10 cellular contexts compared by ENCODE assay signal in the genomic region with DNA sequence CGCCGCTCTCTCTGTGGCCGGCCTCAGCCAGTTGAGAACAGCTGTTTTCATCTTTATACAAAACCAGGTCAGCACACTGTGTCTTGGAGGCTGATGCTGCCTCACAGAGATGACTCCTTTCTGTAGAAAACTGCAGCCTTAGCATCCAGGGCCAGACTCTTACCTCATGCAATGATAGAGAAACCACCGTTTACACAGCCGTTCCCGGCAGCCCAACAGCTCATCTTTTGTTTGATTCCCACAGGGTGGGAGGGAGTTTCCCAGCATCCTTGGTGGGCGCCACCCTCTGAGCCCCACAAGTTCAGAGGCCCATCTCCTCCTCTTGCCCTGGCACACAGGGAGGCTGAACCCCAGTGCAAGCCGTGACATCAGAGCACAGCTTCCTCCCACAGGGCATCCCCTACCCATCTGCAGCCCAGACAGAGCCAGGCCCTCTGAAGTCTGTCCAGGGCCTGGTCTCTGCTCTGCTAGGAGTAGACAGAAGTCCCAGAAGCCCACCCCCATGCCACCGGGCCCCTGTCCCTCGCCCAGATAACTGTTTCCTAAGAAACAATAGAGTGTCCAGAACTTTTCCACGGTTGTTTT.
DNase-seq lines count a peak whose midpoint lies in the region; ATAC-seq and TF ChIP-seq lines count a peak whose summit lies in the region.
"Had no signal": no experiment of that assay in that cellular context is flagged by ENCODE, and none has a peak within 500 bp of the region (broad histone marks: within the 10 kb centered on the region; RNA-seq: fewer than 3 reads in every experiment).

No MANE protein-coding gene starts in this region.

- H3K36me3 ChIP-seq in adipocyte (ENCODE audit: control insufficient read depth, insufficient read depth, low read length, severe bottlenecking) (peaks cover 55% of the 10 kb centered on the region), mucosa of rectum (ENCODE audit: control insufficient read depth in 2 of 2, insufficient read depth in 2 of 2, low read length in 2 of 2) (peaks cover 45 to 69% of the 10 kb centered on the region in 2 donors), tibial artery (peaks cover 0 to 46% (median 19%) of the 10 kb centered on the region in 3 donors), Caco-2 (ENCODE audit: control insufficient read depth, insufficient read depth, low read length) (no peaks in the 10 kb centered on the region)

- H3K27ac Mint-ChIP-seq in Caco-2 (ENCODE audit: unreplicated experiment) = no peak overlapping the region
- H3K27ac Mint-ChIP-seq: activated T-helper 1 cell treated with anti-CD3 and anti-CD28 coated beads, Interleukin-12 subunit alpha, Interleukin-12 subunit beta, Interleukin-2, Interleukin-4 antibody, amounts not matched to agents 30 ng/mL and 10 ng/mL and 1 ng/mL, durations not matched to agents 14 hours and 24 hours and 36 hours had no signal

- no peak for TF ChIP-seq CTCF in tibial artery (IDR thresholded peaks at IDR 0.05)
- TF ChIP-seq CTCF in Caco-2 (IDR thresholded peaks at IDR 0.05; ENCODE audit: insufficient read depth in 1 of 2, low read depth in 1 of 2, low read length in 1 of 2, severe bottlenecking in 1 of 2, unreplicated experiment in 1 of 2) = no peak

- no peaks in the 10 kb centered on the region for H3K9me3 ChIP-seq in adipocyte (ENCODE audit: control insufficient read depth, low read length)
- no peaks in the 10 kb centered on the region for H3K9me3 ChIP-seq in mucosa of rectum (ENCODE audit: control insufficient read depth in 2 of 2, low read length in 2 of 2)
- no peaks in the 10 kb centered on the region for H3K9me3 ChIP-seq in tibial artery
- H3K9me3 ChIP-seq in Caco-2 = no peaks in the 10 kb centered on the region

- H3K4me1 ChIP-seq in adipocyte (ENCODE audit: control insufficient read depth, insufficient read depth, low read length) (peaks cover 14% of the 10 kb centered on the region), mucosa of rectum (ENCODE audit: control insufficient read depth in 2 of 2, insufficient read depth in 2 of 2, low read length in 2 of 2) (peaks cover 0 to 2% of the 10 kb centered on the region in 2 donors), tibial artery (no peaks in the 10 kb centered on the region), Caco-2 (no peaks in the 10 kb centered on the region)

- CTCF ChIA-PET in Caco-2 (lab: Charles Lee) = no interaction called here

- H3K27ac ChIP-seq in mucosa of rectum (ENCODE audit: low read depth in 2 of 2, low read length in 2 of 2) (peak overlapping the region; percentile 43 to 76), tibial artery (no peak overlapping the region)

- H3K27me3 Mint-ChIP-seq in Caco-2 (ENCODE audit: insufficient read depth, unreplicated experiment) = no peaks in the 10 kb centered on the region

- DNase-seq in adipocyte (ENCODE audit: low read depth) (peak; percentile 48), fibroblast of peridontal ligament (ENCODE audit: extremely low read depth) (peak; percentile 89), tibial artery (peak; percentile 44 to 64), Caco-2 (no peak)
- no peak for DNase-seq in activated CD4-positive, alpha-beta T cell treated with anti-CD3 and anti-CD28 coated beads, Interleukin-2, amount 50 U/mL, for 48 hours
- DNase-seq: DND-41 had no signal

- H3K9ac ChIP-seq in adipocyte (ENCODE audit: low read length) (no peak overlapping the region), mucosa of rectum (ENCODE audit: low read depth in 1 of 2, low read length in 2 of 2) (peak overlapping the region in 1 of 2 donors; percentile 19)

- no peak overlapping the region for H3K4me3 ChIP-seq in adipocyte (ENCODE audit: low read length)
- H3K4me3 ChIP-seq in mucosa of rectum (ENCODE audit: low read length in 2 of 2) = no peak overlapping the region
- no peak overlapping the region for H3K4me3 ChIP-seq in tibial artery
- H3K4me3 ChIP-seq in Caco-2 (ENCODE audit: low read depth, low read length) = no peak overlapping the region

- H3K4me3 Mint-ChIP-seq in Caco-2 (ENCODE audit: unreplicated experiment) = no peak overlapping the region
- H3K4me3 Mint-ChIP-seq: activated T-helper 1 cell treated with anti-CD3 and anti-CD28 coated beads, Interleukin-12 subunit alpha, Interleukin-12 subunit beta, Interleukin-2, Interleukin-4 antibody, amounts not matched to agents 30 ng/mL and 10 ng/mL and 1 ng/mL, durations not matched to agents 14 hours and 24 hours and 36 hours had no signal

- no peaks in the 10 kb centered on the region for H3K9me3 Mint-ChIP-seq in Caco-2 (ENCODE audit: unreplicated experiment)
- H3K9me3 Mint-ChIP-seq: activated T-helper 1 cell treated with anti-CD3 and anti-CD28 coated beads, Interleukin-12 subunit alpha, Interleukin-12 subunit beta, Interleukin-2, Interleukin-4 antibody, amounts not matched to agents 30 ng/mL and 10 ng/mL and 1 ng/mL, durations not matched to agents 14 hours and 24 hours and 36 hours had no signal

- H3K36me3 Mint-ChIP-seq in Caco-2 (ENCODE audit: insufficient read depth, unreplicated experiment) = no peaks in the 10 kb centered on the region

- POLR2A ChIA-PET in Caco-2 (lab: Charles Lee) = no interaction called here

- H3K27me3 ChIP-seq in adipocyte (replicated peaks; ENCODE audit: control insufficient read depth, insufficient read depth, low read length) = no peaks in the 10 kb centered on the region
- no peaks in the 10 kb centered on the region for H3K27me3 ChIP-seq in mucosa of rectum (ENCODE audit: control insufficient read depth in 2 of 2, insufficient read depth in 2 of 2, low read length in 2 of 2)
- H3K27me3 ChIP-seq in tibial artery = no peaks in the 10 kb centered on the region
- H3K27me3 ChIP-seq in Caco-2 (replicated peaks; ENCODE audit: control insufficient read depth, insufficient read depth, low read length) = no peaks in the 10 kb centered on the region

- H3K4me1 Mint-ChIP-seq in Caco-2 (ENCODE audit: low read depth, unreplicated experiment) = no peaks in the 10 kb centered on the region

- no TSS peak for BruUV-seq in Caco-2 (replicated peaks; lab: Mats Ljungman, UMichigan)

- intact Hi-C loops in tibial artery (cut with DNase I; ENCODE audit: low total_unique reads) = no loop called here
- intact Hi-C loops in Caco-2 (cut with micrococcal nuclease; ENCODE audit: unreplicated experiment) = no loop called here

- ATAC-seq in GM19351 (IDR thresholded peaks at IDR 0.05; ENCODE audit: unreplicated experiment) = no peak
- ATAC-seq in HG03045 (IDR thresholded peaks at IDR 0.05; ENCODE audit: unreplicated experiment) = no peak

Comparison
In these comparisons a context has a peak if more than half of its experiments do, and no peak if none do; other contexts are left out.
1. DNase-seq: peak in adipocyte (single experiment), fibroblast of peridontal ligament (single experiment) and tibial artery (2 of 2); none in Caco-2 (0 of 2) and activated CD4-positive, alpha-beta T cell treated with anti-CD3 and anti-CD28 coated beads, Interleukin-2, amount 50 U/mL, for 48 hours (0 of 2).
2. H3K27ac ChIP-seq: peak in mucosa of rectum (2 of 2); none in tibial artery (0 of 2).